In the genomic region with DNA sequence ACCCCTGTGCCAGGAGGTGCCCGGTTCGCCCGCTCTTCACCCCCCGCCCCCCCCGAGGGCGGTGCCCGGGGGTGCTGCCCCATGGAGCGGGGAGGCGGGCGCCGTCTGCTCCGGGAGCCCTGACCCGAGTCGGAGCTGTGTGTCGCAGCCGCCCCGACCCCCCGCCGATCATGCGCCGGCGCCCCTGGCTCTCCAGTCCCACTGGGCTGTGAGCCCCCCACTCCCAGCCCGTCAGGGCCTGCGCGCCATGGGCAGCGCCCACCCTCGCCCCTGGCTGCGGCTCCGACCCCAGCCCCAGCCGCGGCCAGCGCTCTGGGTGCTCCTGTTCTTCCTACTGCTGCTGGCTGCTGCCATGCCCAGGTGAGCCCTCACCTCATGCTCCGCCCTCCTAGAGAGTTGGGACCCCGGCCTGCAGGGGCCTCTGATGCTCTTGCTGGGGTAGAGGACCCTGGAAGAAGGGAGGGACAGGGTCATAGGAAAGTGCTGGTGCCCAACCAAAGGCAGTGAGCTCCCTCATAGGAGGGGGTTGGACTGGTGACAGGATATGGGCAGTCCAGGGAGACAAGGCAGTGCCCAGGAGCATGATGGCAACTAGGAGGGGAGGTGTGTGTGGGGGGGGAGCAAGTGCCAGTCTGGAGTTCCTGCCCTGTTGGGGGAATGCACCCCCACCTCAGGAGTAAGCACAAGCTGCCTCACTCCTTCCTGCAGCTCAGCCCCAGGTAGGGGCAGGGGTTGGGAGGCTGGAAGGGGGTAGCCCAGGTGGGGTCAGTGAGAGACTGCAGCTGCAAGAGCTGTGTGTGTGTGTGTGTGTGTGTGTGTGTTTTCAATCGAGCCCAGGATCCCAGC, we compare ENCODE assay signal across 8 cellular contexts. TPM values are rescaled to one million over a fixed set of nuclear protein-coding genes. Genes with fewer than 3 reads are reported as not detected.
A peak's percentile ranks its signal among the peaks of the same experiment; 100 is the strongest.
DNase-seq lines count a peak whose midpoint lies in the region; ATAC-seq and TF ChIP-seq lines count a peak whose summit lies in the region.

A gene (plus strand): TSS at position 104 of the 846 bp plus-strand sequence. CDS start 144 bp downstream, at position 248.

- no peaks in the 10 kb centered on the region for H3K36me3 ChIP-seq in spleen

- H3K4me3 ChIP-seq in coronary artery (peak within 1 kb of the TSS; percentile 64), spleen (peak within 1 kb of the TSS; percentile 25 to 72 (median 36))

- peaks cover 0 to 93% (median 24%) of the 10 kb centered on the region in 7 donors for H3K27me3 ChIP-seq in spleen (replicated peaks in 1 of 7)

- peaks cover 16 to 96% (median 78%) of the 10 kb centered on the region in 6 donors for H3K4me1 ChIP-seq in spleen

- H3K27ac ChIP-seq in coronary artery (no peak within 1 kb of the TSS), spleen (peak within 1 kb of the TSS; percentile 6 to 93 (median 78)), substantia nigra (ENCODE audit: low read depth, low read length, poor library complexity, severe bottlenecking) (no peak within 1 kb of the TSS)

- H3K9me3 ChIP-seq in spleen = no peaks in the 10 kb centered on the region

- ATAC-seq in activated CD4-positive, CD25-positive, alpha-beta regulatory T cell treated with anti-CD3 and anti-CD28 coated beads, Interleukin-2, amount 50 U/mL, for 24 hours = peak; percentile 5 to 7
- peak; percentile 10 for ATAC-seq in HG03342 (IDR thresholded peaks at IDR 0.05; ENCODE audit: unreplicated experiment)

- intact Hi-C loops in spleen (cut with DNase I; ENCODE audit: low total_unique reads) = no loop called here

- DNase-seq in activated CD4-positive, CD25-positive, alpha-beta regulatory T cell (lab: John Stamatoyannopoulos, UW) = no peak
- DNase-seq in coronary artery (ENCODE audit: low spot score) (no peak), spleen (peak; percentile 75), dermis blood vessel endothelial cell (no peak), substantia nigra (lab: John Stamatoyannopoulos, UW) (no peak), HuH-7.5 (ENCODE audit: low spot score) (no peak)

- TF ChIP-seq CTCF in coronary artery (IDR thresholded peaks at IDR 0.05) (no peak), spleen (IDR thresholded peaks at IDR 0.05 in 8 of 11, conservative IDR thresholded peaks at IDR 0.05 in 3 of 11) (no peak)

- no peak for TF ChIP-seq POLR2A in spleen (IDR thresholded peaks at IDR 0.05)

- 9 to 44% (median 13%) methylated on average over 3 to 35 of the region's 35 CpGs for WGBS in spleen, 5 donors

RNA-seq across cellular contexts. Expression of the gene that starts here (rescaled TPM):
- total RNA-seq in spleen (1 to 10 TPM; 1.6 to 7.9 (median 3.5) TPM), dermis blood vessel endothelial cell (under 0.01 and 0.05 TPM in 2 replicates)
- 1 to 10 TPM; 1.5 to 2.5 (median 1.5) TPM for polyA plus RNA-seq in spleen

Comparison
In these comparisons a context has a peak if more than half of its experiments do, and no peak if none do; other contexts are left out.
1. H3K27ac ChIP-seq: peak in spleen (8 of 8); none in coronary artery (0 of 2) and substantia nigra (single experiment).